Comparison of ENCODE assay signal across 8 cellular contexts in the genomic region with DNA sequence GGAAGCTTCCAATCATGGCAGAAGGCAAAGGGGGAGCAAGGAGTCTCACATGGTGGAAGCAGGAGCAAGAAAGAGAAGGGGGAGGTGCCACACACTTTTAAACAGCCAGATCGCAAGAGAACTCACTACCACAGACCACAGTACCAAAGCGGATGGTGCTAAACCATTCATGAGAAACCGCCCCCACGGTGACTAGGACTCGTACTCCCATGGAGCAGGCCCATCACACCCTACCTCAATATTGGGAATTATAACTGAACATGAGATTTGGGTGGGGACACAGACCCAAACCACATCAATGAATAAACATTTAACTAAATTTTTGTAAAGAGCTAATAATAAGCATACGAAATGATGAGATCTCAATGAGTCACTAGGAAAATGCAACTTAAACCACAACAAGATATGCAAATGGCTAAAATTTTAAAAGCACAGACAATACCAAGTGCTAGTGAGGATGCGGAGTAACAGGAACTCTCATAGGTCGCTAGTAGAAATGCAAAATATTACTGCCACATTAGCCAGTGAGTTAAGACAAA.
DNase-seq lines count a peak whose midpoint lies in the region; ATAC-seq lines count a peak whose summit lies in the region.

No MANE protein-coding gene starts in this region.

- DNase-seq in activated gamma-delta T cell treated with anti-CD3 and anti-CD28 coated beads, Interleukin-2, amount 50 U/mL, for 16 hours (ENCODE audit: low read depth): peak; percentile 38
- peak; percentile 52 to 71 for DNase-seq in stimulated activated CD4-positive, alpha-beta T cell treated with anti-CD3 and anti-CD28 coated beads, Interleukin-4, amount 100 ng/mL, for 48 hours (ENCODE audit: low read depth in 2 of 2)
- DNase-seq in NCI-H146 treated with DMSO at 0.1 percent for 48 hours (lab: John Stamatoyannopoulos, UW; ENCODE audit: unreplicated experiment): no peak
- DNase-seq in Ammon's horn (ENCODE audit: low spot score): no peak
- DNase-seq in effector CD8-positive, alpha-beta T cell (lab: John Stamatoyannopoulos, UW): no peak
- DNase-seq in NK-92 treated with Interleukin-12 subunit alpha and Interleukin-12 subunit beta, amount 100 ng/mL, for 24 hours (lab: John Stamatoyannopoulos, UW): no peak

- peak; percentile 37 for ATAC-seq in GM19328 (IDR thresholded peaks at IDR 0.05; ENCODE audit: unreplicated experiment)
- peak; percentile 34 for ATAC-seq in HG03520 (IDR thresholded peaks at IDR 0.05; ENCODE audit: unreplicated experiment)

Comparison
In these comparisons a context has a peak if more than half of its experiments do, and no peak if none do; other contexts are left out.
1. DNase-seq: peak in activated gamma-delta T cell treated with anti-CD3 and anti-CD28 coated beads, Interleukin-2, amount 50 U/mL, for 16 hours (single experiment) and stimulated activated CD4-positive, alpha-beta T cell treated with anti-CD3 and anti-CD28 coated beads, Interleukin-4, amount 100 ng/mL, for 48 hours (2 of 2); none in NCI-H146 treated with DMSO at 0.1 percent for 48 hours (single experiment), Ammon's horn (single experiment), effector CD8-positive, alpha-beta T cell (single experiment) and NK-92 treated with Interleukin-12 subunit alpha and Interleukin-12 subunit beta, amount 100 ng/mL, for 24 hours (single experiment).